18 cellular contexts compared by ENCODE assay signal in genomic region chr14:25044299-25044698, GRCh38. TPM values are rescaled to one million over a fixed set of nuclear protein-coding genes. Genes with fewer than 3 reads are reported as not detected.
DNase-seq lines count a peak whose midpoint lies in the region; ATAC-seq, FAIRE-seq and TF ChIP-seq lines count a peak whose summit lies in the region.
"Had no signal": no experiment of that assay in that cellular context is flagged by ENCODE, and none has a peak within 500 bp of the region (broad histone marks: within the 10 kb centered on the region; RNA-seq: fewer than 3 reads in every experiment).

No MANE protein-coding gene starts in this region.

- H4K20me1 ChIP-seq in OCI-LY3 (ENCODE audit: insufficient read depth, low read length) = no peaks in the 10 kb centered on the region
- H4K20me1 ChIP-seq in smooth muscle cell (ENCODE audit: low read depth) = peaks cover 83% of the 10 kb centered on the region

- H2AFZ ChIP-seq in OCI-LY3 (ENCODE audit: low read depth, low read length) (no peak overlapping the region), mesenchymal stem cell (ENCODE audit: low read depth, low read length) (no peak overlapping the region), smooth muscle cell (ENCODE audit: low read depth) (no peak overlapping the region)
- H2AFZ ChIP-seq: GM23248 had no signal

- 57% methylated on average over 5 of the region's 6 CpGs for WGBS in mesenchymal stem cell
- WGBS in smooth muscle cell (ENCODE audit: low lambda C conversion rate) = 74% methylated on average over 6 of the region's 6 CpGs
- 72 to 78% (median 73%) methylated on average over 6 of the region's 6 CpGs for WGBS in small intestine, 3 donors
- WGBS in spleen, 5 donors = 62 to 85% (median 74%) methylated on average over 6 of the region's 6 CpGs

- FAIRE-seq in HTR-8/SVneo (lab: Jason Lieb, UNC) = peak; percentile 16
- no peak for FAIRE-seq in small intestine (lab: Jason Lieb, UNC)
- FAIRE-seq: G401.6, GM19239 had no signal

- no peak overlapping the region for H3K4ac ChIP-seq in mesenchymal stem cell (ENCODE audit: low read depth in 1 of 2, low read length in 2 of 2)

- H3K79me2 ChIP-seq in OCI-LY3 (ENCODE audit: low read length) (no peaks in the 10 kb centered on the region), smooth muscle cell (ENCODE audit: low read depth) (peaks cover 99% of the 10 kb centered on the region)

- no peak overlapping the region for H3K27ac ChIP-seq in OCI-LY3 (ENCODE audit: low read length)
- no peak overlapping the region for H3K27ac ChIP-seq in mesenchymal stem cell (ENCODE audit: low read length, poor library complexity, severe bottlenecking)
- H3K27ac ChIP-seq in smooth muscle cell (ENCODE audit: low read depth) = peak overlapping the region; percentile 66
- H3K27ac ChIP-seq in small intestine (ENCODE audit: low read depth in 1 of 2, low read length in 1 of 2) = no peak overlapping the region
- no peak overlapping the region for H3K27ac ChIP-seq in spleen
- H3K27ac ChIP-seq: GM23248 had no signal

- no peak overlapping the region for H2BK12ac ChIP-seq in mesenchymal stem cell (ENCODE audit: low read length in 2 of 2)

- no peak overlapping the region for H3K4me3 ChIP-seq in OCI-LY3 (ENCODE audit: low read length)
- no peak overlapping the region for H3K4me3 ChIP-seq in mesenchymal stem cell (ENCODE audit: insufficient read depth in 1 of 2, low read depth in 1 of 2, low read length in 2 of 2)
- no peak overlapping the region for H3K4me3 ChIP-seq in smooth muscle cell
- H3K4me3 ChIP-seq in small intestine (ENCODE audit: low read depth in 1 of 2, low read length in 2 of 2) = no peak overlapping the region
- no peak overlapping the region for H3K4me3 ChIP-seq in spleen
- H3K4me3 ChIP-seq: GM23248 had no signal

- no peaks in the 10 kb centered on the region for H3K9me3 ChIP-seq in OCI-LY3 (ENCODE audit: insufficient read depth, low read length)
- H3K9me3 ChIP-seq in mesenchymal stem cell (ENCODE audit: control insufficient read depth, low read length) = no peaks in the 10 kb centered on the region
- H3K9me3 ChIP-seq in smooth muscle cell (replicated peaks; ENCODE audit: low read depth) = no peaks in the 10 kb centered on the region
- no peaks in the 10 kb centered on the region for H3K9me3 ChIP-seq in small intestine (ENCODE audit: control insufficient read depth, low read depth)
- H3K9me3 ChIP-seq in spleen = no peaks in the 10 kb centered on the region
- H3K9me3 ChIP-seq: Caco-2 had no signal

- H2BK120ac ChIP-seq in mesenchymal stem cell (ENCODE audit: low read depth, low read length) = no peak overlapping the region

- no peak for TF ChIP-seq POLR2A in spleen (IDR thresholded peaks at IDR 0.05)

- no peak overlapping the region for H2AK5ac ChIP-seq in mesenchymal stem cell (ENCODE audit: low read length, severe bottlenecking)

- no peak overlapping the region for H3K9ac ChIP-seq in OCI-LY3 (ENCODE audit: low read length)
- no peak overlapping the region for H3K9ac ChIP-seq in mesenchymal stem cell (ENCODE audit: low read length)
- H3K9ac ChIP-seq in smooth muscle cell (ENCODE audit: low read depth) = no peak overlapping the region
- H3K9ac ChIP-seq: GM23248 had no signal

- TF ChIP-seq CTCF in OCI-LY3 (IDR thresholded peaks at IDR 0.05; ENCODE audit: low read depth, low read length) (no peak), smooth muscle cell (IDR thresholded peaks at IDR 0.05; ENCODE audit: borderline replicate concordance, insufficient read depth, poor library complexity, severe bottlenecking) (no peak), spleen (IDR thresholded peaks at IDR 0.05 in 8 of 11, conservative IDR thresholded peaks at IDR 0.05 in 3 of 11) (no peak)

- no peak overlapping the region for H3K23ac ChIP-seq in mesenchymal stem cell (ENCODE audit: low read length in 2 of 2)

- peaks cover 18% of the 10 kb centered on the region for H3F3A ChIP-seq in smooth muscle cell (ENCODE audit: low read depth)

- H3K4me2 ChIP-seq in OCI-LY3 (ENCODE audit: low read length) (peak overlapping the region; percentile 57), mesenchymal stem cell (ENCODE audit: low read length, poor library complexity, severe bottlenecking) (no peak overlapping the region), smooth muscle cell (peak overlapping the region; percentile 25)

- intact Hi-C loops in spleen (cut with DNase I; ENCODE audit: low total_unique reads) = no loop called here

- no peak overlapping the region for H3K14ac ChIP-seq in mesenchymal stem cell (ENCODE audit: low read length in 2 of 2)

- H2BK5ac ChIP-seq in mesenchymal stem cell (ENCODE audit: low read depth, low read length, poor library complexity, severe bottlenecking) = no peak overlapping the region

- H3K4me1 ChIP-seq in OCI-LY3 (ENCODE audit: low read length) (peaks cover 15% of the 10 kb centered on the region), mesenchymal stem cell (ENCODE audit: control insufficient read depth, insufficient read depth, low read depth, low read length) (peaks cover 3% of the 10 kb centered on the region), smooth muscle cell (ENCODE audit: low read depth) (peaks cover 10% of the 10 kb centered on the region), small intestine (ENCODE audit: control insufficient read depth in 2 of 2, insufficient read depth in 1 of 2, low read depth in 1 of 2, low read length in 1 of 2) (peaks cover 0 to 1% of the 10 kb centered on the region in 2 donors), spleen (peaks cover 3 to 8% (median 4%) of the 10 kb centered on the region in 6 donors)

- no peak for ATAC-seq in HG03439 (IDR thresholded peaks at IDR 0.05; ENCODE audit: unreplicated experiment)
- ATAC-seq: HCT116 had no signal

- no peak overlapping the region for H4K8ac ChIP-seq in mesenchymal stem cell (ENCODE audit: low read length)

- peak overlapping the region; percentile 27 for H4K91ac ChIP-seq in mesenchymal stem cell (ENCODE audit: low read length)

- H3K27me3 ChIP-seq in OCI-LY3 (ENCODE audit: low read depth, low read length) = no peaks in the 10 kb centered on the region
- H3K27me3 ChIP-seq in mesenchymal stem cell (ENCODE audit: control insufficient read depth in 1 of 2, insufficient read depth in 1 of 2, low read length in 2 of 2) = peaks cover 0 to 18% of the 10 kb centered on the region in 2 experiments
- H3K27me3 ChIP-seq in smooth muscle cell (ENCODE audit: low read depth) = no peaks in the 10 kb centered on the region
- H3K27me3 ChIP-seq in small intestine (ENCODE audit: control insufficient read depth in 2 of 2, insufficient read depth in 2 of 2, low read length in 2 of 2) = no peaks in the 10 kb centered on the region
- H3K27me3 ChIP-seq in spleen (replicated peaks in 1 of 7) = peaks cover 3 to 45% (median 13%) of the 10 kb centered on the region in 7 donors

- H3K36me3 ChIP-seq in OCI-LY3 (replicated peaks; ENCODE audit: low read depth, low read length) (no peaks in the 10 kb centered on the region), mesenchymal stem cell (ENCODE audit: control insufficient read depth in 1 of 2, insufficient read depth in 2 of 2, low read depth in 1 of 2, low read length in 2 of 2) (no peaks in the 10 kb centered on the region), smooth muscle cell (ENCODE audit: low read depth) (no peaks in the 10 kb centered on the region), small intestine (ENCODE audit: control insufficient read depth in 2 of 2, insufficient read depth in 2 of 2, low read length in 2 of 2) (no peaks in the 10 kb centered on the region), spleen (no peaks in the 10 kb centered on the region)

- H3K79me1 ChIP-seq in mesenchymal stem cell (replicated peaks; ENCODE audit: low read length, poor library complexity, severe bottlenecking) = no peaks in the 10 kb centered on the region

- no peak overlapping the region for H2BK15ac ChIP-seq in mesenchymal stem cell (ENCODE audit: low read depth, poor library complexity, severe bottlenecking)

- DNase-seq in HTR-8/SVneo (ENCODE audit: insufficient read length, low spot score) (no peak), mesenchymal stem cell (no peak), smooth muscle cell (lab: John Stamatoyannopoulos, UW; ENCODE audit: unreplicated experiment) (no peak), small intestine (no peak), spleen (no peak), COR-L47 (lab: John Stamatoyannopoulos, UW) (no peak)
- DNase-seq: C1 segment of cervical spinal cord; Caco-2; CD4-positive, alpha-beta memory T cell; DMS153; DND-41; GM23248; H9 had no signal

- no peak overlapping the region for H3K18ac ChIP-seq in mesenchymal stem cell (ENCODE audit: low read depth in 1 of 2, low read length in 2 of 2)

RNA-seq across cellular contexts. Expression of gene STXBP6, which starts 5.6 kb away (rescaled TPM):
- polyA plus RNA-seq in mesenchymal stem cell (2013, experiment 1 of 2) = 9.7 TPM
- polyA plus RNA-seq in mesenchymal stem cell (2013, experiment 2 of 2) = 11.0 TPM
- total RNA-seq in smooth muscle cell (144 and 160 TPM in 2 replicates), spleen (1 to 10 TPM in 2 of 7 donors, under 1 TPM in 5; 0.77 to 1.3 (median 0.92) TPM)
- polyA plus RNA-seq in smooth muscle cell (138 and 170 TPM in 2 replicates), small intestine (10 to 100 TPM; 12.7 to 53.7 (median 23.2) TPM), spleen (1 to 10 TPM in 1 of 3 donors, under 1 TPM in 2; 0.76 to 1.4 (median 0.83) TPM)
- total RNA-seq: CD4-positive, alpha-beta memory T cell had no signal
- polyA plus RNA-seq: CD4-positive, alpha-beta memory T cell had no signal

Comparison
In these comparisons a context has a peak if more than half of its experiments do, and no peak if none do; other contexts are left out.
1. RNA of gene STXBP6, which starts 5.6 kb away (polyA plus RNA-seq): 138 to 170 TPM in smooth muscle cell and 12.7 to 53.7 TPM in small intestine; 0.76 to 1.4 TPM in spleen; every median in the first group is over 4 times any median in the second.